In the genomic region with DNA sequence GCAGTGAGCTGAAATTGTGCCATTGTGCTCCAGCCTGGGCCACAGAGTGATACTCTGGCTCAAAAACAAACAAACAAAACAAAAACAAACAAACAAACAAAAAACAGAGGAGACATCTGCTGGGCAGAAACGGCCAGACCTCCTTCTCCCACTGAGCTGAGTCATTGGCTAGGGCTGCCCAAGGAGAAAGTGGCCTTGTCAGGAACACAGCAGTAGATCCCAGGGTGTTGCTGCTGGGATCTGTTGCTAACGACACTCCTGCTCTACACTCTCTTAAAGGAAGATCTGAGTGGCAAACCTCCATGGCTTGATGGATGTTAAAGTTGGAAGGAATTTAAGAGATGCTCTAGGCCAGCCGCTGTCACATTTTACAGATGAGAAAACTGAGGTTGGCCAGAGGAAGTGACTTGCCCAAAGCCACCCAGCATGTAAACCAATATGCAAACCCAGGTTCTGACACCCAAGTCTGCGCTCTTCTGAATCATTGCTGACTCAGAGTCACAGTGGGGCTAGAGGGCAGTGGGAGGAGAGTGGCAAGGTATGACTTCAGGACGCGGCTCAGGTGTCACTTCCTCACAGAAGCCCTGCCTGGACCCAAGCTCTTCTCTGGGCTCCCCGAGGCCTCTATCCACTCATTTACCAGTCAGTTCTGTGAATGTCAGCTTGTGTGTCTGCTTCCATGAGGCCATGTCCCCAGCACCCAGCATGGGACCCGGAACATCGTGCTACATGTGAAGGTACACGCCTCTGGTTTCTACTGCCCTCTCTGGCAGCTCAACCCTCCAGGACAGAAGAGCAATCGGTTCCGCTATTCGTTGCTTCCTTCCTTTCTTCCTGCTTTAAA, we compare ENCODE assay signal across 8 cellular contexts. TPM values are rescaled to one million over a fixed set of nuclear protein-coding genes. Genes with fewer than 3 reads are reported as not detected.
DNase-seq lines count a peak whose midpoint lies in the region; ATAC-seq, FAIRE-seq and TF ChIP-seq lines count a peak whose summit lies in the region.

No MANE protein-coding gene starts in this region.

- TF ChIP-seq CTCF in fibroblast of mammary gland (conservative IDR thresholded peaks at IDR 0.05; ENCODE audit: control insufficient read depth, insufficient read depth, low read depth, low read length) (no peak), colonic mucosa (IDR thresholded peaks at IDR 0.05) (no peak)

- intact Hi-C loops in colonic mucosa (cut with DNase I), result no loop called here

- peak; percentile 30 to 44 for DNase-seq in activated CD4-positive, alpha-beta T cell treated with anti-CD3 and anti-CD28 coated beads for 4 hours
- no peak for DNase-seq in activated CD4-positive, alpha-beta T cell treated with anti-CD3 and anti-CD28 coated beads for 1 hour
- DNase-seq in fibroblast of mammary gland (ENCODE audit: low read depth) (peak; percentile 50), NCI-H1048 (lab: John Stamatoyannopoulos, UW) (no peak), colonic mucosa (no peak), frontal cortex (ENCODE audit: low spot score in 2 of 2) (no peak)

- H3K4me1 ChIP-seq in colonic mucosa, result peaks cover 2% of the 10 kb centered on the region

- H3K9me3 ChIP-seq in colonic mucosa, result no peaks in the 10 kb centered on the region

- no peak overlapping the region for H3K4me3 ChIP-seq in fibroblast of mammary gland (ENCODE audit: control insufficient read depth, low read depth, low read length)
- H3K4me3 ChIP-seq in colonic mucosa, result no peak overlapping the region

- no peak overlapping the region for H3K9ac ChIP-seq in colonic mucosa (ENCODE audit: low read depth in 2 of 2, low read length in 2 of 2)

- H3K27me3 ChIP-seq in colonic mucosa, result no peaks in the 10 kb centered on the region

- peak; percentile 59 for TF ChIP-seq POLR2A in Raji (IDR thresholded peaks at IDR 0.05; ENCODE audit: insufficient read depth, low read depth, low read length)

- ATAC-seq in HG02943 (IDR thresholded peaks at IDR 0.05; ENCODE audit: low read depth, unreplicated experiment), result peak; percentile 68

- no peak for FAIRE-seq in frontal cortex (lab: Jason Lieb, UNC)

- no peak overlapping the region for H3K27ac ChIP-seq in colonic mucosa

- no peaks in the 10 kb centered on the region for H3K36me3 ChIP-seq in colonic mucosa

RNA-seq across cellular contexts. Expression of a gene that starts 11.3 kb away (rescaled TPM):
- total RNA-seq in colonic mucosa, result 1 to 10 TPM; 2.6 to 4.1 TPM
- 12.2 TPM for total RNA-seq in frontal cortex

RNA-seq across cellular contexts. Expression of a gene that starts 25.0 kb away (rescaled TPM):
- total RNA-seq in colonic mucosa (100 to 1,000 TPM in 1 of 2 donors, 10 to 100 TPM in 1; 66.3 to 136 TPM), frontal cortex (20.0 TPM)

Comparison
In these comparisons a context has a peak if more than half of its experiments do, and no peak if none do; other contexts are left out.
1. DNase-seq: peak in activated CD4-positive, alpha-beta T cell treated with anti-CD3 and anti-CD28 coated beads for 4 hours (2 of 2) and fibroblast of mammary gland (single experiment); none in activated CD4-positive, alpha-beta T cell treated with anti-CD3 and anti-CD28 coated beads for 1 hour (single experiment), NCI-H1048 (single experiment), colonic mucosa (single experiment) and frontal cortex (0 of 2).